28 cellular contexts compared by ENCODE assay signal in genomic region chr10:1020966-1021365, GRCh38. TPM values are rescaled to one million over a fixed set of nuclear protein-coding genes. Genes with fewer than 3 reads are reported as not detected.
DNase-seq lines count a peak whose midpoint lies in the region; ATAC-seq, FAIRE-seq and TF ChIP-seq lines count a peak whose summit lies in the region.
"Had no signal": no experiment of that assay in that cellular context is flagged by ENCODE, and none has a peak within 500 bp of the region (broad histone marks: within the 10 kb centered on the region; RNA-seq: fewer than 3 reads in every experiment).

No MANE protein-coding gene starts in this region.

- H3K36me3 ChIP-seq in Panc1 (ENCODE audit: control insufficient read depth, insufficient read depth, low read length) (peaks cover 14% of the 10 kb centered on the region), HepG2 (replicated peaks in 1 of 2; ENCODE audit: control insufficient read depth in 1 of 2, insufficient read depth in 2 of 2, low read length in 2 of 2) (peaks cover 14 to 27% of the 10 kb centered on the region in 2 experiments)

- no peak overlapping the region for H3K27ac ChIP-seq in Panc1 (ENCODE audit: low read length)
- no peak overlapping the region for H3K27ac ChIP-seq in HepG2 (ENCODE audit: extremely low read length, insufficient read depth, low read length)
- H3K27ac ChIP-seq: GM23248 had no signal

- no peaks in the 10 kb centered on the region for H3K27me3 ChIP-seq in Panc1 (ENCODE audit: control insufficient read depth, insufficient read depth, low read length)
- no peaks in the 10 kb centered on the region for H3K27me3 ChIP-seq in HepG2 (ENCODE audit: control insufficient read depth in 1 of 2, insufficient read depth in 2 of 2, low read length in 2 of 2)

- POLR2A ChIA-PET in Panc1 (lab: Charles Lee), result no interaction called here
- POLR2A ChIA-PET in HepG2 (lab: Yijun Ruan, JAX), result interaction anchor here (1.2 kb wide), 1 partner anchor 28 kb away, joined by 6 read pairs; the partner anchor contains the start of gene IDI1

- H3K9me3 Mint-ChIP-seq in T-helper 2 cell treated with Interferon-gamma antibody and Interleukin-4, amounts not matched to agents 5 μg/mL and 100 μg/mL, for 36 hours, result no peaks in the 10 kb centered on the region
- no peaks in the 10 kb centered on the region for H3K9me3 Mint-ChIP-seq in Calu3 (ENCODE audit: low read depth, unreplicated experiment)
- H3K9me3 Mint-ChIP-seq: CD8-positive, alpha-beta T cell had no signal

- H2AFZ ChIP-seq in HepG2 (ENCODE audit: low read length), result no peak overlapping the region
- H2AFZ ChIP-seq: GM23248 had no signal

- H3K9me3 ChIP-seq in Panc1 (ENCODE audit: control insufficient read depth, insufficient read depth, low read depth, low read length) (no peaks in the 10 kb centered on the region), HepG2 (ENCODE audit: low read length) (no peaks in the 10 kb centered on the region)

- no peak overlapping the region for H3K9ac ChIP-seq in HepG2 (ENCODE audit: insufficient read depth, low read depth, low read length)
- H3K9ac ChIP-seq: GM23248 had no signal

- no TSS peak for BruUV-seq in Calu3 (replicated peaks; lab: Mats Ljungman, UMichigan)
- BruUV-seq in Panc1 (replicated peaks; lab: Mats Ljungman, UMichigan), result no TSS peak
- no TSS peak for BruUV-seq in HepG2 (replicated peaks; lab: Mats Ljungman, UMichigan)

- H4K20me1 ChIP-seq in HepG2 (ENCODE audit: insufficient read depth, low read length), result no peaks in the 10 kb centered on the region

- no peak for TF ChIP-seq POLR2A in HepG2 (IDR thresholded peaks at IDR 0.05; ENCODE audit: insufficient read depth in 1 of 2, low read depth in 2 of 2, low read length in 2 of 2)

- H3K27me3 Mint-ChIP-seq in T-helper 2 cell treated with Interferon-gamma antibody and Interleukin-4, amounts not matched to agents 5 μg/mL and 100 μg/mL, for 36 hours (ENCODE audit: low read depth), result no peaks in the 10 kb centered on the region
- no peaks in the 10 kb centered on the region for H3K27me3 Mint-ChIP-seq in Calu3 (ENCODE audit: unreplicated experiment)

- TF ChIP-seq RAD21 in HepG2 (CRISPR knock-in tag; IDR thresholded peaks at IDR 0.05), result no peak

- in situ Hi-C loops in Panc1 (cut with HindIII; ENCODE audit: low pct_unique_long_range_greater_than_20kb, low sequenced_read_pairs) (no loop called here), HepG2 (cut with HindIII; ENCODE audit: extremely low pct_ligation_motif_present, low pct_unique_long_range_greater_than_20kb) (no loop called here)

- H3K36me3 Mint-ChIP-seq in T-helper 2 cell treated with Interferon-gamma antibody and Interleukin-4, amounts not matched to agents 5 μg/mL and 100 μg/mL, for 36 hours (ENCODE audit: low read depth), result peaks cover 31% of the 10 kb centered on the region
- peaks cover 89% of the 10 kb centered on the region for H3K36me3 Mint-ChIP-seq in Calu3 (ENCODE audit: insufficient read depth, unreplicated experiment)

- peak overlapping the region; percentile 41 for H3K27ac Mint-ChIP-seq in T-helper 2 cell treated with Interferon-gamma antibody and Interleukin-4, amounts not matched to agents 5 μg/mL and 100 μg/mL, for 36 hours
- peak overlapping the region; percentile 36 for H3K27ac Mint-ChIP-seq in Calu3 (ENCODE audit: unreplicated experiment)

- TF ChIP-seq CTCF in Calu3 (IDR thresholded peaks at IDR 0.05; ENCODE audit: unreplicated experiment) (no peak), Panc1 (IDR thresholded peaks at IDR 0.05) (no peak), HepG2 (CRISPR knock-in tag; IDR thresholded peaks at IDR 0.05) (no peak)

- H3K4me3 ChIP-seq in Panc1 (ENCODE audit: low read depth in 2 of 2, low read length in 2 of 2), result no peak overlapping the region
- no peak overlapping the region for H3K4me3 ChIP-seq in HepG2 (replicated peaks in 1 of 3; ENCODE audit: insufficient read depth in 1 of 3, low read depth in 2 of 3, low read length in 3 of 3)
- H3K4me3 ChIP-seq: GM23248 had no signal

- H3K79me2 ChIP-seq in HepG2 (ENCODE audit: insufficient read depth, low read length), result no peaks in the 10 kb centered on the region

- FAIRE-seq in HepG2 (lab: Jason Lieb, UNC), result no peak
- FAIRE-seq: G401.6, RCC 7860 had no signal

- no peak for DNase-seq in T-helper 2 cell treated with Interferon-gamma antibody and Interleukin-4, amounts not matched to agents 5 μg/mL and 100 μg/mL, for 36 hours (ENCODE audit: low spot score)
- no peak for DNase-seq in T-helper 2 cell
- no peak for DNase-seq in Calu3
- DNase-seq in Panc1 (ENCODE audit: low read depth, low spot score), result no peak
- no peak for DNase-seq in HepG2 (ENCODE audit: low spot score)
- DNase-seq: 8988T; AML-193; C1 segment of cervical spinal cord; CD8-positive, alpha-beta T cell; DMS153; GM23248; HCEC 1CT; Kasumi-1; NCI-H1417; NCI-H1694 treated with DMSO at 0.1 percent for 48 hours; NCI-H2081 treated with DMSO at 0.1 percent for 48 hours; NCI-H2171 treated with DMSO at 0.1 percent for 48 hours; NCI-H524 treated with DMSO at 0.1 percent for 48 hours; NCI-H82; Right ventricle myocardium superior had no signal

- peak; percentile 39; the same call in 1 of the 2 replicates for ATAC-seq in Panc1
- ATAC-seq in HepG2, result peak; percentile 20
- ATAC-seq in HG03108 (IDR thresholded peaks at IDR 0.05; ENCODE audit: unreplicated experiment), result no peak
- no peak for ATAC-seq in HG03095 (IDR thresholded peaks at IDR 0.05; ENCODE audit: unreplicated experiment)
- ATAC-seq: CD8-positive, alpha-beta T cell had no signal

- intact Hi-C loops in Calu3 (cut with micrococcal nuclease; ENCODE audit: unreplicated experiment) (no loop called here), Panc1 (cut with micrococcal nuclease; ENCODE audit: unreplicated experiment) (no loop called here), HepG2 (cut with micrococcal nuclease; ENCODE audit: unreplicated experiment) (no loop called here)

- H3K4me1 Mint-ChIP-seq in T-helper 2 cell treated with Interferon-gamma antibody and Interleukin-4, amounts not matched to agents 5 μg/mL and 100 μg/mL, for 36 hours (ENCODE audit: low read depth), result no peaks in the 10 kb centered on the region
- no peaks in the 10 kb centered on the region for H3K4me1 Mint-ChIP-seq in Calu3 (ENCODE audit: low read depth, unreplicated experiment)

- CTCF ChIA-PET in Calu3 (lab: Charles Lee) (no interaction called here), Panc1 (lab: Charles Lee) (no interaction called here), HepG2 (lab: Yijun Ruan, JAX; ENCODE audit: low intra/inter-chr PET ratio, low total read pairs) (no interaction called here)

- H3K4me1 ChIP-seq in Panc1 (ENCODE audit: control insufficient read depth, insufficient read depth, low read length), result no peaks in the 10 kb centered on the region
- no peaks in the 10 kb centered on the region for H3K4me1 ChIP-seq in HepG2 (ENCODE audit: insufficient read depth, low read length)

- TF ChIP-seq EP300 in HepG2 (IDR thresholded peaks at IDR 0.05; ENCODE audit: low read depth in 2 of 2, low read length in 2 of 2) (no peak), HepG2 (CRISPR knock-in tag; IDR thresholded peaks at IDR 0.05; ENCODE audit: borderline replicate concordance) (no peak)

- WGBS in HepG2 (ENCODE audit: low lambda C conversion rate), result 96% methylated on average over 7 of the region's 9 CpGs

- H3K4me3 Mint-ChIP-seq in T-helper 2 cell treated with Interferon-gamma antibody and Interleukin-4, amounts not matched to agents 5 μg/mL and 100 μg/mL, for 36 hours, result no peak overlapping the region
- H3K4me3 Mint-ChIP-seq in Calu3 (ENCODE audit: low read depth, unreplicated experiment), result no peak overlapping the region
- H3K4me3 Mint-ChIP-seq: CD8-positive, alpha-beta T cell had no signal

- no peak overlapping the region for H3K4me2 ChIP-seq in HepG2 (ENCODE audit: low read depth, low read length)

RNA-seq across cellular contexts. Expression of gene IDI2, which starts 4.7 kb away (rescaled TPM):
- total RNA-seq in Calu3 (2022) (not detected in 2 replicates), Panc1 (2021; ENCODE audit: unreplicated experiment) (not detected), HepG2 (2016; rRNA removed; fragmentation: Illumina TruSeq; extraction: Trizol) (not detected in 2 replicates)
- not detected for polyA plus RNA-seq in Panc1 (2012; ENCODE audit: insufficient read length)
- not detected in 2 replicates for total RNA-seq in HepG2 (2016; cell fraction: cytosol; rRNA removed; fragmentation: Illumina TruSeq; extraction: Trizol; ENCODE audit: low read depth)
- total RNA-seq in HepG2 (2016; cell fraction: insoluble cytoplasmic fraction; rRNA removed; fragmentation: Illumina TruSeq; extraction: Trizol), result not detected in 2 replicates
- not detected in 2 replicates for total RNA-seq in HepG2 (2016; cell fraction: membrane; rRNA removed; fragmentation: Illumina TruSeq; extraction: Trizol)
- not detected in 2 replicates for total RNA-seq in HepG2 (2016; cell fraction: nucleus; rRNA removed; fragmentation: Illumina TruSeq; extraction: Trizol)
- polyA plus RNA-seq in HepG2 (2011; rRNA removed), result not detected in 2 replicates
- polyA plus RNA-seq in HepG2 (2011; cell fraction: cytosol; rRNA removed), result not detected in 2 replicates
- polyA plus RNA-seq in HepG2 (2011; cell fraction: nucleus; rRNA removed), result not detected in 2 replicates
- polyA plus RNA-seq in HepG2 (2012), result not detected in 2 replicates
- polyA plus RNA-seq in HepG2 (2016; cell fraction: cytosol; fragmentation: Illumina TruSeq; extraction: Trizol; ENCODE audit: low read depth), result not detected in 2 replicates
- polyA plus RNA-seq in HepG2 (2016; cell fraction: insoluble cytoplasmic fraction; fragmentation: Illumina TruSeq; extraction: Trizol; ENCODE audit: low read depth), result not detected in 2 replicates
- polyA plus RNA-seq in HepG2 (2016; cell fraction: membrane; fragmentation: Illumina TruSeq; extraction: Trizol; ENCODE audit: low read depth), result not detected in 2 replicates
- polyA plus RNA-seq in HepG2 (2016; cell fraction: nucleus; fragmentation: Illumina TruSeq; extraction: Trizol; ENCODE audit: insufficient read depth, low read depth), result not detected in 2 replicates
- not detected in 2 replicates for polyA minus RNA-seq in HepG2 (2011; rRNA and poly(A)+ RNA removed; ENCODE audit: low replicate concordance)
- polyA minus RNA-seq in HepG2 (2011; cell fraction: cytosol; rRNA and poly(A)+ RNA removed), result not detected in 2 replicates
- polyA minus RNA-seq in HepG2 (2011; cell fraction: nucleus; rRNA and poly(A)+ RNA removed), result not detected in 2 replicates
- total RNA-seq: CD8-positive, alpha-beta T cell; Daoy; GM23248; MCF 10A; OCI-LY7 had no signal
- polyA plus RNA-seq: AG04450, GM23248 had no signal

RNA-seq across cellular contexts. Expression of gene IDI1, which starts 28.0 kb away (rescaled TPM):
- total RNA-seq in Calu3 (2022) (101 and 108 TPM in 2 replicates), Panc1 (2021; ENCODE audit: unreplicated experiment) (47.9 TPM), HepG2 (2016; rRNA removed; fragmentation: Illumina TruSeq; extraction: Trizol) (145 and 247 TPM in 2 replicates)
- polyA plus RNA-seq in Panc1 (2012; ENCODE audit: insufficient read length), result 22.5 TPM
- total RNA-seq in HepG2 (2016; cell fraction: cytosol; rRNA removed; fragmentation: Illumina TruSeq; extraction: Trizol; ENCODE audit: low read depth), result 30.6 and 36.4 TPM in 2 replicates
- 151 and 249 TPM in 2 replicates for total RNA-seq in HepG2 (2016; cell fraction: insoluble cytoplasmic fraction; rRNA removed; fragmentation: Illumina TruSeq; extraction: Trizol)
- 51.4 and 56.7 TPM in 2 replicates for total RNA-seq in HepG2 (2016; cell fraction: membrane; rRNA removed; fragmentation: Illumina TruSeq; extraction: Trizol)
- total RNA-seq in HepG2 (2016; cell fraction: nucleus; rRNA removed; fragmentation: Illumina TruSeq; extraction: Trizol), result 95.7 and 98.8 TPM in 2 replicates
- polyA plus RNA-seq in HepG2 (2011; rRNA removed), result 44.4 and 56.6 TPM in 2 replicates
- polyA plus RNA-seq in HepG2 (2011; cell fraction: cytosol; rRNA removed), result 17.6 and 37.3 TPM in 2 replicates
- 43.0 and 68.2 TPM in 2 replicates for polyA plus RNA-seq in HepG2 (2011; cell fraction: nucleus; rRNA removed)
- 95.0 and 101 TPM in 2 replicates for polyA plus RNA-seq in HepG2 (2012)
- polyA plus RNA-seq in HepG2 (2016; cell fraction: cytosol; fragmentation: Illumina TruSeq; extraction: Trizol; ENCODE audit: low read depth), result 11.6 and 13.1 TPM in 2 replicates
- polyA plus RNA-seq in HepG2 (2016; cell fraction: insoluble cytoplasmic fraction; fragmentation: Illumina TruSeq; extraction: Trizol; ENCODE audit: low read depth), result 253 and 286 TPM in 2 replicates
- 34.8 and 35.9 TPM in 2 replicates for polyA plus RNA-seq in HepG2 (2016; cell fraction: membrane; fragmentation: Illumina TruSeq; extraction: Trizol; ENCODE audit: low read depth)
- 142 and 155 TPM in 2 replicates for polyA plus RNA-seq in HepG2 (2016; cell fraction: nucleus; fragmentation: Illumina TruSeq; extraction: Trizol; ENCODE audit: insufficient read depth, low read depth)
- polyA minus RNA-seq in HepG2 (2011; rRNA and poly(A)+ RNA removed; ENCODE audit: low replicate concordance), result 13.6 and 22.4 TPM in 2 replicates
- polyA minus RNA-seq in HepG2 (2011; cell fraction: cytosol; rRNA and poly(A)+ RNA removed), result 13.5 and 22.8 TPM in 2 replicates
- 43.5 and 60.7 TPM in 2 replicates for polyA minus RNA-seq in HepG2 (2011; cell fraction: nucleus; rRNA and poly(A)+ RNA removed)

RNA-seq across cellular contexts. Expression of gene GTPBP4, which starts 32.7 kb away (rescaled TPM):
- total RNA-seq in Calu3 (2022) (123 and 128 TPM in 2 replicates), Panc1 (2021; ENCODE audit: unreplicated experiment) (79.5 TPM), HepG2 (2016; rRNA removed; fragmentation: Illumina TruSeq; extraction: Trizol) (85.5 and 101 TPM in 2 replicates)
- 66.5 TPM for polyA plus RNA-seq in Panc1 (2012; ENCODE audit: insufficient read length)
- 9.2 and 10.8 TPM in 2 replicates for total RNA-seq in HepG2 (2016; cell fraction: cytosol; rRNA removed; fragmentation: Illumina TruSeq; extraction: Trizol; ENCODE audit: low read depth)
- 73.1 and 98.3 TPM in 2 replicates for total RNA-seq in HepG2 (2016; cell fraction: insoluble cytoplasmic fraction; rRNA removed; fragmentation: Illumina TruSeq; extraction: Trizol)
- total RNA-seq in HepG2 (2016; cell fraction: membrane; rRNA removed; fragmentation: Illumina TruSeq; extraction: Trizol), result 17.2 and 23.2 TPM in 2 replicates
- 61.0 and 70.2 TPM in 2 replicates for total RNA-seq in HepG2 (2016; cell fraction: nucleus; rRNA removed; fragmentation: Illumina TruSeq; extraction: Trizol)
- polyA plus RNA-seq in HepG2 (2011; rRNA removed), result 20.1 and 24.1 TPM in 2 replicates
- 9.2 and 11.6 TPM in 2 replicates for polyA plus RNA-seq in HepG2 (2011; cell fraction: cytosol; rRNA removed)
- polyA plus RNA-seq in HepG2 (2011; cell fraction: nucleus; rRNA removed), result 31.1 and 31.6 TPM in 2 replicates
- 37.7 and 40.3 TPM in 2 replicates for polyA plus RNA-seq in HepG2 (2012)
- 3.6 and 4.3 TPM in 2 replicates for polyA plus RNA-seq in HepG2 (2016; cell fraction: cytosol; fragmentation: Illumina TruSeq; extraction: Trizol; ENCODE audit: low read depth)
- polyA plus RNA-seq in HepG2 (2016; cell fraction: insoluble cytoplasmic fraction; fragmentation: Illumina TruSeq; extraction: Trizol; ENCODE audit: low read depth), result 116 and 119 TPM in 2 replicates
- polyA plus RNA-seq in HepG2 (2016; cell fraction: membrane; fragmentation: Illumina TruSeq; extraction: Trizol; ENCODE audit: low read depth), result 8.8 and 12.3 TPM in 2 replicates
- polyA plus RNA-seq in HepG2 (2016; cell fraction: nucleus; fragmentation: Illumina TruSeq; extraction: Trizol; ENCODE audit: insufficient read depth, low read depth), result 109 and 116 TPM in 2 replicates
- 35.4 and 59.3 TPM in 2 replicates for polyA minus RNA-seq in HepG2 (2011; rRNA and poly(A)+ RNA removed; ENCODE audit: low replicate concordance)
- 14.2 and 15.8 TPM in 2 replicates for polyA minus RNA-seq in HepG2 (2011; cell fraction: cytosol; rRNA and poly(A)+ RNA removed)
- polyA minus RNA-seq in HepG2 (2011; cell fraction: nucleus; rRNA and poly(A)+ RNA removed), result 62.8 and 65.3 TPM in 2 replicates

RNA-seq across cellular contexts. Expression of gene WDR37, which starts 35.2 kb away (rescaled TPM):
- total RNA-seq in Calu3 (2022) (16.1 and 17.8 TPM in 2 replicates), Panc1 (2021; ENCODE audit: unreplicated experiment) (9.6 TPM), HepG2 (2016; rRNA removed; fragmentation: Illumina TruSeq; extraction: Trizol) (5.4 and 5.9 TPM in 2 replicates)
- 5.0 TPM for polyA plus RNA-seq in Panc1 (2012; ENCODE audit: insufficient read length)
- 14.4 and 16.4 TPM in 2 replicates for total RNA-seq in HepG2 (2016; cell fraction: cytosol; rRNA removed; fragmentation: Illumina TruSeq; extraction: Trizol; ENCODE audit: low read depth)
- 4.7 and 6.1 TPM in 2 replicates for total RNA-seq in HepG2 (2016; cell fraction: insoluble cytoplasmic fraction; rRNA removed; fragmentation: Illumina TruSeq; extraction: Trizol)
- 8.1 and 8.5 TPM in 2 replicates for total RNA-seq in HepG2 (2016; cell fraction: membrane; rRNA removed; fragmentation: Illumina TruSeq; extraction: Trizol)
- 7.7 and 7.8 TPM in 2 replicates for total RNA-seq in HepG2 (2016; cell fraction: nucleus; rRNA removed; fragmentation: Illumina TruSeq; extraction: Trizol)
- 7.5 and 8.6 TPM in 2 replicates for polyA plus RNA-seq in HepG2 (2011; rRNA removed)
- polyA plus RNA-seq in HepG2 (2011; cell fraction: cytosol; rRNA removed), result 5.3 TPM in 2 replicates
- 19.8 and 22.5 TPM in 2 replicates for polyA plus RNA-seq in HepG2 (2011; cell fraction: nucleus; rRNA removed)
- 6.1 and 6.9 TPM in 2 replicates for polyA plus RNA-seq in HepG2 (2012)
- polyA plus RNA-seq in HepG2 (2016; cell fraction: cytosol; fragmentation: Illumina TruSeq; extraction: Trizol; ENCODE audit: low read depth), result 0.37 and 0.41 TPM in 2 replicates
- 4.6 and 5.8 TPM in 2 replicates for polyA plus RNA-seq in HepG2 (2016; cell fraction: insoluble cytoplasmic fraction; fragmentation: Illumina TruSeq; extraction: Trizol; ENCODE audit: low read depth)
- 1.1 and 1.2 TPM in 2 replicates for polyA plus RNA-seq in HepG2 (2016; cell fraction: membrane; fragmentation: Illumina TruSeq; extraction: Trizol; ENCODE audit: low read depth)
- polyA plus RNA-seq in HepG2 (2016; cell fraction: nucleus; fragmentation: Illumina TruSeq; extraction: Trizol; ENCODE audit: insufficient read depth, low read depth), result 16.0 TPM in 2 replicates
- 39.9 and 41.7 TPM in 2 replicates for polyA minus RNA-seq in HepG2 (2011; rRNA and poly(A)+ RNA removed; ENCODE audit: low replicate concordance)
- 7.3 and 13.4 TPM in 2 replicates for polyA minus RNA-seq in HepG2 (2011; cell fraction: cytosol; rRNA and poly(A)+ RNA removed)
- polyA minus RNA-seq in HepG2 (2011; cell fraction: nucleus; rRNA and poly(A)+ RNA removed), result 16.2 and 17.1 TPM in 2 replicates

Comparison
In these comparisons a context has a peak if more than half of its experiments do, and no peak if none do; other contexts are left out.
1. ATAC-seq: peak in Panc1 (single experiment) and HepG2 (single experiment); none in HG03108 (single experiment) and HG03095 (single experiment).